12 cellular contexts compared by ENCODE assay signal in genomic region chr12:122928033-122928890, GRCh38.
"Had no signal": no experiment of that assay in that cellular context is flagged by ENCODE, and none has a peak within 500 bp of the region (broad histone marks: within the 10 kb centered on the region; RNA-seq: fewer than 3 reads in every experiment).

No MANE protein-coding gene starts in this region.

- ATAC-seq: esophagus mucosa; naive thymus-derived CD8-positive, alpha-beta T cell had no signal

- H3K36me3 Mint-ChIP-seq: naive thymus-derived CD8-positive, alpha-beta T cell had no signal

- H3K27me3 Mint-ChIP-seq: naive thymus-derived CD8-positive, alpha-beta T cell had no signal

- H3K9me3 Mint-ChIP-seq: naive thymus-derived CD8-positive, alpha-beta T cell had no signal

- H3K4me3 Mint-ChIP-seq: naive thymus-derived CD8-positive, alpha-beta T cell had no signal

- DNase-seq: activated CD4-positive, alpha-beta T cell treated with anti-CD3 and anti-CD28 coated beads for 48 hours; activated naive CD4-positive, alpha-beta T cell treated with anti-CD3 and anti-CD28 coated beads, Interleukin-2, amount 50 U/mL, for 16 hours; activated T-cell treated with anti-CD3 and anti-CD28 coated beads for 4 hours; dorsolateral prefrontal cortex; glutamatergic neuron; midbrain; naive thymus-derived CD8-positive, alpha-beta T cell; sigmoid colon; stimulated activated CD4-positive, alpha-beta T cell treated with anti-CD3 and anti-CD28 coated beads, Interleukin-2, amount 100 ng/mL, for 48 hours; SW 1271; T-helper 9 cell had no signal
